ENCODE assay signal across 1 cellular context in genomic region chr10:132039371-132039770, GRCh38.
TF ChIP-seq lines count a peak whose summit lies in the region.

No MANE protein-coding gene starts in this region.

TF ChIP-seq in IMR-90, 13 proteins besides CTCF, POLR2A, EP300 and RAD21 (continued from another document):
- TF ChIP-seq, protein P1, sequence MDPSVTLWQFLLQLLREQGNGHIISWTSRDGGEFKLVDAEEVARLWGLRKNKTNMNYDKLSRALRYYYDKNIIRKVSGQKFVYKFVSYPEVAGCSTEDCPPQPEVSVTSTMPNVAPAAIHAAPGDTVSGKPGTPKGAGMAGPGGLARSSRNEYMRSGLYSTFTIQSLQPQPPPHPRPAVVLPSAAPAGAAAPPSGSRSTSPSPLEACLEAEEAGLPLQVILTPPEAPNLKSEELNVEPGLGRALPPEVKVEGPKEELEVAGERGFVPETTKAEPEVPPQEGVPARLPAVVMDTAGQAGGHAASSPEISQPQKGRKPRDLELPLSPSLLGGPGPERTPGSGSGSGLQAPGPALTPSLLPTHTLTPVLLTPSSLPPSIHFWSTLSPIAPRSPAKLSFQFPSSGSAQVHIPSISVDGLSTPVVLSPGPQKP (IDR thresholded peaks at IDR 0.05; ENCODE audit: borderline replicate concordance, low read depth, low read length), result no peak
- TF ChIP-seq MAFK (IDR thresholded peaks at IDR 0.05; ENCODE audit: low read depth, low read length) (no peak), MAZ (IDR thresholded peaks at IDR 0.05; ENCODE audit: borderline replicate concordance, low read depth, low read length) (no peak), CHD1 (IDR thresholded peaks at IDR 0.05; ENCODE audit: low read depth, low read length) (no peak), RFX5 (IDR thresholded peaks at IDR 0.05; ENCODE audit: low read depth, low read length) (no peak), USF2 (IDR thresholded peaks at IDR 0.05; ENCODE audit: low read depth, low read length) (no peak), BHLHE40 (IDR thresholded peaks at IDR 0.05; ENCODE audit: low read depth, low read length) (no peak), RCOR1 (IDR thresholded peaks at IDR 0.05; ENCODE audit: insufficient replicate concordance, low read length) (no peak), CEBPB (IDR thresholded peaks at IDR 0.05; ENCODE audit: low read depth, low read length) (no peak), FOS (IDR thresholded peaks at IDR 0.05; ENCODE audit: low read depth, low read length) (no peak)
TF ChIP-seq in IMR-90: peak in this region for 0.
